Comparison of ENCODE assay signal across 22 cellular contexts in the genomic region with DNA sequence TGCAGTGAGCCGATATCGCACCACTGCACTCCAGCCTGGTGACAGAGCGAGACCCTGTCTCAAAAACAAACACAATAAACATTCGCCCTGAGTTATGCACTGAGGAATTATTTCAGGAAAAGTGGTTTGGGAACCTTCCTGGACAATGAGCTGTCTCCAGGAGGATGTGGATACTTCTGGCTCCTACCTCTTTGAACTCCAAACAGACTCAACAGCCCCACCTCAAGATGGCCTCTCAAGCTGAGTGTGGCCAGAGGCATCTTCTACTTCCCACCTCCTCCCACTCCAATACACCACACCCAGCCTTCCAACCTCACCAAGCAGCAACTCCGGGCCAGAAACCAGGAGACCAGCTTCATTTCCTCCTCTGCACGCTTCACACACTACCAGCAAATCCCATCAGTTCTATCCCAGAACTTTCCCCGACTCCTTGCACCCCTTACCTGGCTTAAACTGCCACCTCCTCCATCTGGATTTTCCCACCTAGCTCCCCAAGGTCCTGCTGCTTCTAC. TPM values are rescaled to one million over a fixed set of nuclear protein-coding genes. Genes with fewer than 3 reads are reported as not detected.
DNase-seq lines count a peak whose midpoint lies in the region; ATAC-seq, FAIRE-seq and TF ChIP-seq lines count a peak whose summit lies in the region.
"Had no signal": no experiment of that assay in that cellular context is flagged by ENCODE, and none has a peak within 500 bp of the region (broad histone marks: within the 10 kb centered on the region; RNA-seq: fewer than 3 reads in every experiment).

No MANE protein-coding gene starts in this region.

- H2AFZ ChIP-seq in GM23338 = no peak overlapping the region

- H3K27me3 ChIP-seq in GM23338 (ENCODE audit: insufficient read depth) (no peaks in the 10 kb centered on the region), stomach (no peaks in the 10 kb centered on the region)
- H3K27me3 ChIP-seq: BLaER1 treated with 17β-estradiol and CSF1 and Interleukin-3, amounts not matched to agents 10 nM and 100 nM had no signal

- 90 to 92% (median 91%) methylated on average over 7 of the region's 7 CpGs for WGBS in stomach, 5 donors

- peak overlapping the region; percentile 39 for H3K27ac ChIP-seq in GM23338 (ENCODE audit: low read depth)
- no peak overlapping the region for H3K27ac ChIP-seq in stomach
- H3K27ac ChIP-seq: 22Rv1; BLaER1 treated with 17β-estradiol and CSF1 and Interleukin-3, amounts not matched to agents 10 nM and 100 nM had no signal

- peaks cover 92% of the 10 kb centered on the region for H3K36me3 Mint-ChIP-seq in activated T-cell treated with anti-CD3 and anti-CD28 coated beads, Interleukin-2, amount 50 U/mL, for 24 hours (ENCODE audit: low read depth)
- H3K36me3 Mint-ChIP-seq in GM23338 (ENCODE audit: low read depth) = peaks cover 90% of the 10 kb centered on the region
- peaks cover 40% of the 10 kb centered on the region for H3K36me3 Mint-ChIP-seq in chondrocyte (ENCODE audit: low read depth)
- peaks cover 35% of the 10 kb centered on the region for H3K36me3 Mint-ChIP-seq in progenitor cell of endocrine pancreas (ENCODE audit: insufficient read depth)

- H3K9me3 Mint-ChIP-seq in activated T-cell treated with anti-CD3 and anti-CD28 coated beads, Interleukin-2, amount 50 U/mL, for 24 hours = no peaks in the 10 kb centered on the region
- H3K9me3 Mint-ChIP-seq in GM23338 (no peaks in the 10 kb centered on the region), chondrocyte (ENCODE audit: low read depth) (no peaks in the 10 kb centered on the region), progenitor cell of endocrine pancreas (ENCODE audit: low read depth) (no peaks in the 10 kb centered on the region)
- H3K9me3 Mint-ChIP-seq: IgD-negative memory B cell had no signal

- peaks cover 13% of the 10 kb centered on the region for H4K20me1 ChIP-seq in GM23338 (replicated peaks; ENCODE audit: insufficient read depth)

- H3K9me3 ChIP-seq in stomach = no peaks in the 10 kb centered on the region
- H3K9me3 ChIP-seq: BLaER1 treated with 17β-estradiol and CSF1 and Interleukin-3, amounts not matched to agents 10 nM and 100 nM had no signal

- H3K4me1 Mint-ChIP-seq in activated T-cell treated with anti-CD3 and anti-CD28 coated beads, Interleukin-2, amount 50 U/mL, for 24 hours (ENCODE audit: low read depth) = peaks cover 6% of the 10 kb centered on the region
- H3K4me1 Mint-ChIP-seq in GM23338 (no peaks in the 10 kb centered on the region), chondrocyte (ENCODE audit: low read depth) (no peaks in the 10 kb centered on the region), progenitor cell of endocrine pancreas (ENCODE audit: low read depth) (no peaks in the 10 kb centered on the region)
- H3K4me1 Mint-ChIP-seq: IgD-negative memory B cell had no signal

- TF ChIP-seq CTCF in GM23338 (conservative IDR thresholded peaks at IDR 0.05; ENCODE audit: low read depth in 2 of 2) (no peak), chondrocyte (IDR thresholded peaks at IDR 0.05) (no peak), progenitor cell of endocrine pancreas (IDR thresholded peaks at IDR 0.05; ENCODE audit: unreplicated experiment) (no peak), stomach (IDR thresholded peaks at IDR 0.05) (no peak)

- no peaks in the 10 kb centered on the region for H3K27me3 Mint-ChIP-seq in activated T-cell treated with anti-CD3 and anti-CD28 coated beads, Interleukin-2, amount 50 U/mL, for 24 hours
- H3K27me3 Mint-ChIP-seq in GM23338 (ENCODE audit: insufficient read depth, low read depth, poor library complexity) (peaks cover 5% of the 10 kb centered on the region), chondrocyte (ENCODE audit: low read depth) (no peaks in the 10 kb centered on the region), progenitor cell of endocrine pancreas (no peaks in the 10 kb centered on the region)
- H3K27me3 Mint-ChIP-seq: IgD-negative memory B cell had no signal

- H3K79me2 ChIP-seq in GM23338 (replicated peaks; ENCODE audit: insufficient read depth) = peaks cover 9% of the 10 kb centered on the region; the same call in 1 of the 2 replicates

- H3K4me2 ChIP-seq in GM23338 = no peak overlapping the region
- H3K4me2 ChIP-seq: BLaER1 treated with 17β-estradiol and CSF1 and Interleukin-3, amounts not matched to agents 10 nM and 100 nM had no signal

- intact Hi-C loops in stomach (cut with DNase I; ENCODE audit: low total_unique reads) = no loop called here

- H3K4me3 ChIP-seq in GM23338 (no peak overlapping the region), stomach (no peak overlapping the region)
- H3K4me3 ChIP-seq: BLaER1 treated with 17β-estradiol and CSF1 and Interleukin-3, amounts not matched to agents 10 nM and 100 nM had no signal

- no peak for TF ChIP-seq EP300 in stomach (IDR thresholded peaks at IDR 0.05)

- DNase-seq in activated T-cell treated with anti-CD3 and anti-CD28 coated beads, Interleukin-2, amount 50 U/mL, for 24 hours = no peak
- DNase-seq in activated T-cell treated with anti-CD3 and anti-CD28 coated beads, Interleukin-2, amount 50 U/mL, for 1 hour = no peak
- DNase-seq in GM23338 (ENCODE audit: low spot score) (no peak), chondrocyte (ENCODE audit: low spot score) (no peak), progenitor cell of endocrine pancreas (ENCODE audit: low spot score, unreplicated experiment) (no peak), stomach (no peak), GM19239 (ENCODE audit: insufficient read length, low spot score) (no peak)
- DNase-seq: NCI-H1417, NCI-H1930, NCI-H2171, NCI-H774, SHP77 treated with DMSO at 0.1 percent for 48 hours had no signal

- ATAC-seq in GM23338 = no peak
- no peak for ATAC-seq in GM21423 (IDR thresholded peaks at IDR 0.05; ENCODE audit: unreplicated experiment)
- ATAC-seq: Panc1 had no signal

- H3F3A ChIP-seq in GM23338 (replicated peaks; ENCODE audit: low read depth) = peaks cover 46% of the 10 kb centered on the region

- H3K36me3 ChIP-seq in GM23338 (ENCODE audit: insufficient read depth) (peaks cover 83% of the 10 kb centered on the region), stomach (peaks cover 91 to 98% (median 98%) of the 10 kb centered on the region in 4 donors)

- no peak overlapping the region for H3K4me3 Mint-ChIP-seq in activated T-cell treated with anti-CD3 and anti-CD28 coated beads, Interleukin-2, amount 50 U/mL, for 24 hours
- H3K4me3 Mint-ChIP-seq in GM23338 (no peak overlapping the region), chondrocyte (ENCODE audit: unreplicated experiment) (no peak overlapping the region), progenitor cell of endocrine pancreas (ENCODE audit: low read depth) (no peak overlapping the region)
- H3K4me3 Mint-ChIP-seq: IgD-negative memory B cell had no signal

- no peaks in the 10 kb centered on the region for H3K9me2 ChIP-seq in GM23338 (ENCODE audit: insufficient read depth)

- no peak for TF ChIP-seq POLR2A in stomach (IDR thresholded peaks at IDR 0.05)

- H3K4me1 ChIP-seq in GM23338 (ENCODE audit: insufficient read depth) (no peaks in the 10 kb centered on the region), stomach (no peaks in the 10 kb centered on the region)
- H3K4me1 ChIP-seq: BLaER1 treated with 17β-estradiol and CSF1 and Interleukin-3, amounts not matched to agents 10 nM and 100 nM had no signal

- H3K27ac Mint-ChIP-seq in activated T-cell treated with anti-CD3 and anti-CD28 coated beads, Interleukin-2, amount 50 U/mL, for 24 hours = peak overlapping the region; percentile 63
- H3K27ac Mint-ChIP-seq in GM23338 = no peak overlapping the region
- peak overlapping the region; percentile 47 for H3K27ac Mint-ChIP-seq in chondrocyte (ENCODE audit: unreplicated experiment)
- peak overlapping the region; percentile 71 for H3K27ac Mint-ChIP-seq in progenitor cell of endocrine pancreas
- H3K27ac Mint-ChIP-seq: IgD-negative memory B cell had no signal

- FAIRE-seq in GM19239 (lab: Jason Lieb, UNC) = no peak
- FAIRE-seq: GM12892 had no signal

TF ChIP-seq in GM23338, 12 proteins besides CTCF, POLR2A, EP300 and RAD21 (continues in another document):
- TF ChIP-seq STAT1 (IDR thresholded peaks at IDR 0.05; ENCODE audit: unreplicated experiment) (no peak), EZH2 (IDR thresholded peaks at IDR 0.05; ENCODE audit: low read depth, unreplicated experiment) (no peak), EZH2phosphoT487 (IDR thresholded peaks at IDR 0.05; ENCODE audit: unreplicated experiment) (no peak), ZNF114 (CRISPR knock-in tag; IDR thresholded peaks at IDR 0.05) (no peak), POLR2AphosphoS5 (IDR thresholded peaks at IDR 0.05; ENCODE audit: low read depth) (no peak), CREB1 (CRISPR knock-in tag; IDR thresholded peaks at IDR 0.05; ENCODE audit: low read depth) (no peak)

RNA-seq across cellular contexts. Expression of a gene that starts 11.6 kb away (rescaled TPM):
- 3.1 and 6.6 TPM in 2 replicates for total RNA-seq in GM23338 (2014; rRNA removed; shearing (Covaris generic))
- polyA plus RNA-seq in GM23338 (2016; fragmentation: Nextera tagmentation; extraction: Ambion mirVana) (8.3 and 8.5 TPM in 2 replicates), stomach (not detected)
- total RNA-seq in chondrocyte (0.74 TPM in 1 of 3 replicates, not detected in the others), progenitor cell of endocrine pancreas (0.60 and 0.84 TPM in 2 replicates), stomach (not detected)
- total RNA-seq: H4 had no signal
- polyA plus RNA-seq: IgD-negative memory B cell had no signal

RNA-seq across cellular contexts. Expression of a gene that starts 15.4 kb away (rescaled TPM):
- total RNA-seq in GM23338 (2014; rRNA removed; shearing (Covaris generic)) = not detected in 2 replicates
- polyA plus RNA-seq in GM23338 (2016; fragmentation: Nextera tagmentation; extraction: Ambion mirVana) = 3.4 and 6.7 TPM in 2 replicates
- not detected in 3 replicates for total RNA-seq in chondrocyte
- not detected in 2 replicates for total RNA-seq in progenitor cell of endocrine pancreas
- 100 to 1,000 TPM in 1 of 5 donors, 10 to 100 TPM in 1, not detected in 3; 34.8 to 263 TPM for total RNA-seq in stomach
- 1 to 10 TPM in 1 of 3 donors, under 1 TPM in 1, not detected in 1; 0.88 to 5.7 TPM for polyA plus RNA-seq in stomach
- total RNA-seq: G401, H4, LHCN-M2 had no signal

RNA-seq across cellular contexts. Expression of a gene that starts 19.2 kb away (rescaled TPM):
- 1.9 TPM in 1 of 2 replicates, not detected in the other for total RNA-seq in GM23338 (2014; rRNA removed; shearing (Covaris generic))
- polyA plus RNA-seq in GM23338 (2016; fragmentation: Nextera tagmentation; extraction: Ambion mirVana) = 7.8 and 11.7 TPM in 2 replicates
- not detected in 3 replicates for total RNA-seq in chondrocyte
- not detected in 2 replicates for total RNA-seq in progenitor cell of endocrine pancreas
- 100 to 1,000 TPM in 1 of 5 donors, 10 to 100 TPM in 2, 1 to 10 TPM in 1, not detected in 1; 8.4 to 570 (median 32.0) TPM for total RNA-seq in stomach
- 10 to 100 TPM in 2 of 3 donors, 1 to 10 TPM in 1; 3.5 to 21.3 (median 17.0) TPM for polyA plus RNA-seq in stomach
- total RNA-seq: G401, LHCN-M2, NCI-H460 had no signal

RNA-seq across cellular contexts. Expression of a gene that starts 26.1 kb away (rescaled TPM):
- total RNA-seq in GM23338 (2014; rRNA removed; shearing (Covaris generic)) = not detected in 2 replicates
- polyA plus RNA-seq in GM23338 (2016; fragmentation: Nextera tagmentation; extraction: Ambion mirVana) (0.68 TPM in 1 of 2 replicates, not detected in the other), stomach (not detected)
- total RNA-seq in chondrocyte (not detected in 3 replicates), progenitor cell of endocrine pancreas (not detected in 2 replicates), stomach (10 to 100 TPM in 1 of 5 donors, not detected in 4; 10.3 TPM)
- total RNA-seq: G401, H4, LHCN-M2, NCI-H460 had no signal
- polyA plus RNA-seq: IgD-negative memory B cell had no signal

RNA-seq across cellular contexts. Expression of a gene that starts 37.4 kb away (rescaled TPM):
- 114 and 115 TPM in 2 replicates for total RNA-seq in GM23338 (2014; rRNA removed; shearing (Covaris generic))
- polyA plus RNA-seq in GM23338 (2016; fragmentation: Nextera tagmentation; extraction: Ambion mirVana) = 136 and 151 TPM in 2 replicates
- total RNA-seq in chondrocyte = 64.6 to 79.4 TPM (median 64.9 TPM) in 3 replicates
- 229 and 230 TPM in 2 replicates for total RNA-seq in progenitor cell of endocrine pancreas
- 100 to 1,000 TPM; 100 to 221 (median 121) TPM for total RNA-seq in stomach
- polyA plus RNA-seq in stomach = 100 to 1,000 TPM in 1 of 3 donors, 10 to 100 TPM in 2; 77.5 to 108 (median 82.2) TPM
